2 cellular contexts compared by ENCODE assay signal in the genomic region with DNA sequence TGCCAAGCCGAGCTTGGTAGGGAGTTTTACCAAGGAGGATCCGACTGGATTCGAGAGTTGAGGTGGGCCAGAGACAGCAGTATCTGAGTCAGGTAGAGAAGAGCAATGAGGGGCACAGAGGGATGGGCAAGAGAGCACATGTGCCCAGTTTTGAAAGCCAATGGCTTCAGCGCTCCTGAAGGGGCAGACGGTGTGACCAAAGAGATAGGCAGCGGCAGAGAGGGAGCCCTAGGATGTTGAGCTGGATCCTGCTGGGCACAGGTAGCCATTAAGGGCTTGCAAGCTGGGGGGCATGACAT.
TF ChIP-seq lines count a peak whose summit lies in the region.

No MANE protein-coding gene starts in this region.

TF ChIP-seq in WTC11, 78 proteins besides CTCF, POLR2A, EP300 and RAD21 (continued from another document):
- TF ChIP-seq, protein P1, sequence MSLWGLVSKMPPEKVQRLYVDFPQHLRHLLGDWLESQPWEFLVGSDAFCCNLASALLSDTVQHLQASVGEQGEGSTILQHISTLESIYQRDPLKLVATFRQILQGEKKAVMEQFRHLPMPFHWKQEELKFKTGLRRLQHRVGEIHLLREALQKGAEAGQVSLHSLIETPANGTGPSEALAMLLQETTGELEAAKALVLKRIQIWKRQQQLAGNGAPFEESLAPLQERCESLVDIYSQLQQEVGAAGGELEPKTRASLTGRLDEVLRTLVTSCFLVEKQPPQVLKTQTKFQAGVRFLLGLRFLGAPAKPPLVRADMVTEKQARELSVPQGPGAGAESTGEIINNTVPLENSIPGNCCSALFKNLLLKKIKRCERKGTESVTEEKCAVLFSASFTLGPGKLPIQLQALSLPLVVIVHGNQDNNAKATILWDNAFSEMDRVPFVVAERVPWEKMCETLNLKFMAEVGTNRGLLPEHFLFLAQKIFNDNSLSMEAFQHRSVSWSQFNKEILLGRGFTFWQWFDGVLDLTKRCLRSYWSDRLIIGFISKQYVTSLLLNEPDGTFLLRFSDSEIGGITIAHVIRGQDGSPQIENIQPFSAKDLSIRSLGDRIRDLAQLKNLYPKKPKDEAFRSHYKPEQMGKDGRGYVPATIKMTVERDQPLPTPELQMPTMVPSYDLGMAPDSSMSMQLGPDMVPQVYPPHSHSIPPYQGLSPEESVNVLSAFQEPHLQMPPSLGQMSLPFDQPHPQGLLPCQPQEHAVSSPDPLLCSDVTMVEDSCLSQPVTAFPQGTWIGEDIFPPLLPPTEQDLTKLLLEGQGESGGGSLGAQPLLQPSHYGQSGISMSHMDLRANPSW (CRISPR knock-in tag; conservative IDR thresholded peaks at IDR 0.05; ENCODE audit: low read depth): no peak
- TF ChIP-seq EMX1 (CRISPR knock-in tag; IDR thresholded peaks at IDR 0.05): no peak
- no peak for TF ChIP-seq OVOL2 (CRISPR knock-in tag; IDR thresholded peaks at IDR 0.05; ENCODE audit: borderline replicate concordance)
- TF ChIP-seq, protein P2, sequence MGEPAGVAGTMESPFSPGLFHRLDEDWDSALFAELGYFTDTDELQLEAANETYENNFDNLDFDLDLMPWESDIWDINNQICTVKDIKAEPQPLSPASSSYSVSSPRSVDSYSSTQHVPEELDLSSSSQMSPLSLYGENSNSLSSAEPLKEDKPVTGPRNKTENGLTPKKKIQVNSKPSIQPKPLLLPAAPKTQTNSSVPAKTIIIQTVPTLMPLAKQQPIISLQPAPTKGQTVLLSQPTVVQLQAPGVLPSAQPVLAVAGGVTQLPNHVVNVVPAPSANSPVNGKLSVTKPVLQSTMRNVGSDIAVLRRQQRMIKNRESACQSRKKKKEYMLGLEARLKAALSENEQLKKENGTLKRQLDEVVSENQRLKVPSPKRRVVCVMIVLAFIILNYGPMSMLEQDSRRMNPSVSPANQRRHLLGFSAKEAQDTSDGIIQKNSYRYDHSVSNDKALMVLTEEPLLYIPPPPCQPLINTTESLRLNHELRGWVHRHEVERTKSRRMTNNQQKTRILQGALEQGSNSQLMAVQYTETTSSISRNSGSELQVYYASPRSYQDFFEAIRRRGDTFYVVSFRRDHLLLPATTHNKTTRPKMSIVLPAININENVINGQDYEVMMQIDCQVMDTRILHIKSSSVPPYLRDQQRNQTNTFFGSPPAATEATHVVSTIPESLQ (CRISPR knock-in tag; IDR thresholded peaks at IDR 0.05): no peak
- TF ChIP-seq TEAD4 (CRISPR knock-in tag; IDR thresholded peaks at IDR 0.05): no peak
- TF ChIP-seq ETV6 (CRISPR knock-in tag; IDR thresholded peaks at IDR 0.05): no peak
- TF ChIP-seq, protein P3, sequence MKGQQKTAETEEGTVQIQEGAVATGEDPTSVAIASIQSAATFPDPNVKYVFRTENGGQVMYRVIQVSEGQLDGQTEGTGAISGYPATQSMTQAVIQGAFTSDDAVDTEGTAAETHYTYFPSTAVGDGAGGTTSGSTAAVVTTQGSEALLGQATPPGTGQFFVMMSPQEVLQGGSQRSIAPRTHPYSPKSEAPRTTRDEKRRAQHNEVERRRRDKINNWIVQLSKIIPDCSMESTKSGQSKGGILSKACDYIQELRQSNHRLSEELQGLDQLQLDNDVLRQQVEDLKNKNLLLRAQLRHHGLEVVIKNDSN (CRISPR knock-in tag; IDR thresholded peaks at IDR 0.05): no peak
- TF ChIP-seq, protein P4, sequence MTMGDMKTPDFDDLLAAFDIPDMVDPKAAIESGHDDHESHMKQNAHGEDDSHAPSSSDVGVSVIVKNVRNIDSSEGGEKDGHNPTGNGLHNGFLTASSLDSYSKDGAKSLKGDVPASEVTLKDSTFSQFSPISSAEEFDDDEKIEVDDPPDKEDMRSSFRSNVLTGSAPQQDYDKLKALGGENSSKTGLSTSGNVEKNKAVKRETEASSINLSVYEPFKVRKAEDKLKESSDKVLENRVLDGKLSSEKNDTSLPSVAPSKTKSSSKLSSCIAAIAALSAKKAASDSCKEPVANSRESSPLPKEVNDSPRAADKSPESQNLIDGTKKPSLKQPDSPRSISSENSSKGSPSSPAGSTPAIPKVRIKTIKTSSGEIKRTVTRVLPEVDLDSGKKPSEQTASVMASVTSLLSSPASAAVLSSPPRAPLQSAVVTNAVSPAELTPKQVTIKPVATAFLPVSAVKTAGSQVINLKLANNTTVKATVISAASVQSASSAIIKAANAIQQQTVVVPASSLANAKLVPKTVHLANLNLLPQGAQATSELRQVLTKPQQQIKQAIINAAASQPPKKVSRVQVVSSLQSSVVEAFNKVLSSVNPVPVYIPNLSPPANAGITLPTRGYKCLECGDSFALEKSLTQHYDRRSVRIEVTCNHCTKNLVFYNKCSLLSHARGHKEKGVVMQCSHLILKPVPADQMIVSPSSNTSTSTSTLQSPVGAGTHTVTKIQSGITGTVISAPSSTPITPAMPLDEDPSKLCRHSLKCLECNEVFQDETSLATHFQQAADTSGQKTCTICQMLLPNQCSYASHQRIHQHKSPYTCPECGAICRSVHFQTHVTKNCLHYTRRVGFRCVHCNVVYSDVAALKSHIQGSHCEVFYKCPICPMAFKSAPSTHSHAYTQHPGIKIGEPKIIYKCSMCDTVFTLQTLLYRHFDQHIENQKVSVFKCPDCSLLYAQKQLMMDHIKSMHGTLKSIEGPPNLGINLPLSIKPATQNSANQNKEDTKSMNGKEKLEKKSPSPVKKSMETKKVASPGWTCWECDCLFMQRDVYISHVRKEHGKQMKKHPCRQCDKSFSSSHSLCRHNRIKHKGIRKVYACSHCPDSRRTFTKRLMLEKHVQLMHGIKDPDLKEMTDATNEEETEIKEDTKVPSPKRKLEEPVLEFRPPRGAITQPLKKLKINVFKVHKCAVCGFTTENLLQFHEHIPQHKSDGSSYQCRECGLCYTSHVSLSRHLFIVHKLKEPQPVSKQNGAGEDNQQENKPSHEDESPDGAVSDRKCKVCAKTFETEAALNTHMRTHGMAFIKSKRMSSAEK (CRISPR knock-in tag; IDR thresholded peaks at IDR 0.05; ENCODE audit: borderline replicate concordance): no peak
- TF ChIP-seq ZNF121 (CRISPR knock-in tag; IDR thresholded peaks at IDR 0.05): no peak
- TF ChIP-seq, protein P5, sequence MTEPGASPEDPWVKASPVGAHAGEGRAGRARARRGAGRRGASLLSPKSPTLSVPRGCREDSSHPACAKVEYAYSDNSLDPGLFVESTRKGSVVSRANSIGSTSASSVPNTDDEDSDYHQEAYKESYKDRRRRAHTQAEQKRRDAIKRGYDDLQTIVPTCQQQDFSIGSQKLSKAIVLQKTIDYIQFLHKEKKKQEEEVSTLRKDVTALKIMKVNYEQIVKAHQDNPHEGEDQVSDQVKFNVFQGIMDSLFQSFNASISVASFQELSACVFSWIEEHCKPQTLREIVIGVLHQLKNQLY (CRISPR knock-in tag; IDR thresholded peaks at IDR 0.05): no peak
- TF ChIP-seq NFE2L1 (CRISPR knock-in tag; IDR thresholded peaks at IDR 0.05): no peak
TF ChIP-seq in WTC11: peak in this region for 0.

TF ChIP-seq in liver, 16 proteins besides CTCF, POLR2A, EP300 and RAD21 (continued from another document):
- TF ChIP-seq, protein P6, sequence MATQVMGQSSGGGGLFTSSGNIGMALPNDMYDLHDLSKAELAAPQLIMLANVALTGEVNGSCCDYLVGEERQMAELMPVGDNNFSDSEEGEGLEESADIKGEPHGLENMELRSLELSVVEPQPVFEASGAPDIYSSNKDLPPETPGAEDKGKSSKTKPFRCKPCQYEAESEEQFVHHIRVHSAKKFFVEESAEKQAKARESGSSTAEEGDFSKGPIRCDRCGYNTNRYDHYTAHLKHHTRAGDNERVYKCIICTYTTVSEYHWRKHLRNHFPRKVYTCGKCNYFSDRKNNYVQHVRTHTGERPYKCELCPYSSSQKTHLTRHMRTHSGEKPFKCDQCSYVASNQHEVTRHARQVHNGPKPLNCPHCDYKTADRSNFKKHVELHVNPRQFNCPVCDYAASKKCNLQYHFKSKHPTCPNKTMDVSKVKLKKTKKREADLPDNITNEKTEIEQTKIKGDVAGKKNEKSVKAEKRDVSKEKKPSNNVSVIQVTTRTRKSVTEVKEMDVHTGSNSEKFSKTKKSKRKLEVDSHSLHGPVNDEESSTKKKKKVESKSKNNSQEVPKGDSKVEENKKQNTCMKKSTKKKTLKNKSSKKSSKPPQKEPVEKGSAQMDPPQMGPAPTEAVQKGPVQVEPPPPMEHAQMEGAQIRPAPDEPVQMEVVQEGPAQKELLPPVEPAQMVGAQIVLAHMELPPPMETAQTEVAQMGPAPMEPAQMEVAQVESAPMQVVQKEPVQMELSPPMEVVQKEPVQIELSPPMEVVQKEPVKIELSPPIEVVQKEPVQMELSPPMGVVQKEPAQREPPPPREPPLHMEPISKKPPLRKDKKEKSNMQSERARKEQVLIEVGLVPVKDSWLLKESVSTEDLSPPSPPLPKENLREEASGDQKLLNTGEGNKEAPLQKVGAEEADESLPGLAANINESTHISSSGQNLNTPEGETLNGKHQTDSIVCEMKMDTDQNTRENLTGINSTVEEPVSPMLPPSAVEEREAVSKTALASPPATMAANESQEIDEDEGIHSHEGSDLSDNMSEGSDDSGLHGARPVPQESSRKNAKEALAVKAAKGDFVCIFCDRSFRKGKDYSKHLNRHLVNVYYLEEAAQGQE (IDR thresholded peaks at IDR 0.05): no peak
